ENCODE assay signal across 1 cellular context in the genomic region with DNA sequence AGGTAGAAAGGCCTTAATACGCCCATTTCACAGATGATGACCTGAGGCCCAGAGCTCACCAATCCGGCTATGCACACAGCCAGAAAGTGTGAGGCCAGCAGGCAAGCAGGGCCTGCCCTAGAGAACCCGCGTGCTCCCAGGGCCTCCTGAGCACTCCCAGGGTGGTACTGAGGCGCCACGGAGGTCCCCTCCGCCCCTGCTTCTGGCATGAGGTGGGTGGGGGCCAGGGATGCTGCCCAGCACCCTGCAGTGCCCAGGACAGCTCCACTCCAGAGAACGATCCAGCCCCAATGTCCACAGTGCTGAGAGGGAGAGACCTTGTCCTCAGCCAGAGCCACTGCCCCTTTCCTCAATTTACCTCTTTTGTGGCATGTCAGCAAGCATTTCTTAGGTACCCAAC.
TF ChIP-seq lines count a peak whose summit lies in the region.

No MANE protein-coding gene starts in this region.

TF ChIP-seq in K562, 482 proteins besides CTCF, POLR2A, EP300 and RAD21:
- no peak for TF ChIP-seq MEIS2 (IDR thresholded peaks at IDR 0.05; ENCODE audit: partially characterized antibody)
- 0 out of 2 replicates have a peak, but pooled peaks have one; percentile 5 for TF ChIP-seq POLR2G (IDR thresholded peaks at IDR 0.05; ENCODE audit: low read depth, low read length)
